Comparison of ENCODE assay signal across 10 cellular contexts in the genomic region with DNA sequence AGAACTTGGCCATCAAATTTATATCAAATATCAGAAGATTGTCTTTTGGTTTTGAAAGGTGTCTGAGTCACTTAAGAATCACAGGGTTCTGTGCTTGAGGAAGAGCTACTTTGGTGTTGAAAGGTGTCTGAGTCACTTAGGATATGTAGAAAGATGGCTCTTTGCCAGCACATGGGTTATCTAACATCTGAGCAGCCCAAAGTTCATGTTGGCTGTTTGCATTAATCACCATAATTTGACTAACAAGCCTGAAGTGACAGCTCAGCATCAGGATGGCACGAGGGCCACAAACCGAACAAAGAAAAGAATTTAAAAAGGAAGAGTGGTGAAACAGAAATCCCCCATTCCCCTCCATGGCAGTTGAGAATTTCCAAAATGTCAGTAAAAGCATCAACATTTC.
DNase-seq lines count a peak whose midpoint lies in the region; ATAC-seq, FAIRE-seq and TF ChIP-seq lines count a peak whose summit lies in the region.
"Had no signal": no experiment of that assay in that cellular context is flagged by ENCODE, and none has a peak within 500 bp of the region (broad histone marks: within the 10 kb centered on the region; RNA-seq: fewer than 3 reads in every experiment).

No MANE protein-coding gene starts in this region.

- H3K4me3 ChIP-seq in mucosa of descending colon: no peak overlapping the region
- H3K4me3 ChIP-seq in kidney (ENCODE audit: low read length in 2 of 2): no peak overlapping the region
- H3K4me3 ChIP-seq: testis had no signal

- intact Hi-C loops in mucosa of descending colon (cut with DNase I, micrococcal nuclease) (no loop called here), kidney (cut with DNase I) (no loop called here)

- no peak for FAIRE-seq in kidney (lab: Jason Lieb, UNC)
- FAIRE-seq: endothelial cell of umbilical vein had no signal

- no peaks in the 10 kb centered on the region for H3K9me3 ChIP-seq in mucosa of descending colon
- no peaks in the 10 kb centered on the region for H3K9me3 ChIP-seq in kidney (ENCODE audit: control insufficient read depth in 1 of 2, low read length in 2 of 2)
- H3K9me3 ChIP-seq: testis had no signal

- no peaks in the 10 kb centered on the region for H3K36me3 ChIP-seq in mucosa of descending colon (ENCODE audit: low read depth)
- H3K36me3 ChIP-seq in kidney (ENCODE audit: control insufficient read depth in 1 of 2, insufficient read depth in 2 of 2, low read length in 2 of 2): no peaks in the 10 kb centered on the region

- TF ChIP-seq CTCF in mucosa of descending colon (IDR thresholded peaks at IDR 0.05) (no peak), kidney (IDR thresholded peaks at IDR 0.05; ENCODE audit: borderline replicate concordance, extremely low read depth, insufficient read depth) (no peak)

- peaks cover 2% of the 10 kb centered on the region for H3K4me1 ChIP-seq in mucosa of descending colon (ENCODE audit: low read depth)
- no peaks in the 10 kb centered on the region for H3K4me1 ChIP-seq in kidney (ENCODE audit: control insufficient read depth in 1 of 2, insufficient read depth in 1 of 2, low read depth in 1 of 2, low read length in 2 of 2)
- H3K4me1 ChIP-seq: testis had no signal

- DNase-seq in COLO829 (ENCODE audit: low spot score) (peak; percentile 48), HT-29 (ENCODE audit: low spot score) (peak; percentile 58), mucosa of descending colon (peak in 1 of 3 donors; percentile 77), AG08396 (ENCODE audit: low spot score) (no peak), kidney (no peak), GDM1 (lab: John Stamatoyannopoulos, UW) (no peak)
- peak; percentile 17 for DNase-seq in activated CD8-positive, alpha-beta memory T cell treated with anti-CD3 and anti-CD28 coated beads, Interleukin-2, amount 50 U/mL, for 24 hours (ENCODE audit: extremely low read depth)
- DNase-seq: testis had no signal

- no peak overlapping the region for H3K9ac ChIP-seq in kidney (ENCODE audit: low read length in 2 of 2)

- no peak overlapping the region for H3K27ac ChIP-seq in kidney (ENCODE audit: low read depth in 2 of 2, low read length in 2 of 2)
- H3K27ac ChIP-seq: testis had no signal

- peak; percentile 96 for ATAC-seq in mucosa of descending colon
- no peak for ATAC-seq in HG02981 (IDR thresholded peaks at IDR 0.05; ENCODE audit: unreplicated experiment)

Comparison
In these comparisons a context has a peak if more than half of its experiments do, and no peak if none do; other contexts are left out.
1. DNase-seq: peak in COLO829 (single experiment), HT-29 (single experiment) and activated CD8-positive, alpha-beta memory T cell treated with anti-CD3 and anti-CD28 coated beads, Interleukin-2, amount 50 U/mL, for 24 hours (single experiment); none in AG08396 (single experiment), kidney (single experiment) and GDM1 (single experiment).